Comparison of ENCODE assay signal across 14 cellular contexts in the genomic region with DNA sequence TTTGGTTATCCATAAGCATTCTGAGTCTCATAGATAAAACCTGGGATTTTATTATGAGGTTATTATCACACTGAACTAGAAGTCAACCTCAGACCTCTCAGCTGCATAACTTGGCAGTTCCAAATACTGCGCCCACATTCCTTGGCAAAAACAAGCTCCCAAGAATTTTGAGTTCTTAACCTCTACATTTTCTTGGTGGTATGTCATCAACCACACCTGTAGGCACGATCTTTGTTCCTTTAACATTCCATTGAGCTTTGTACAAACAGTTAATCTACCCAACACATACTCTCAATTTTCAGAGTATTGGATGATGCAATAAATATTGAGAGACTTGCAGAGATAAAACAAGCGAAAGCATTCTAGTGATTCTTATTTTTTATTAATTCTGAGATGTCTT.
DNase-seq lines count a peak whose midpoint lies in the region; ATAC-seq and TF ChIP-seq lines count a peak whose summit lies in the region.
"Had no signal": no experiment of that assay in that cellular context is flagged by ENCODE, and none has a peak within 500 bp of the region (broad histone marks: within the 10 kb centered on the region; RNA-seq: fewer than 3 reads in every experiment).

No MANE protein-coding gene starts in this region.

- TF ChIP-seq EP300 in upper lobe of left lung (IDR thresholded peaks at IDR 0.05), result peak in 1 of 4 donors; percentile 38

- H3K4me3 ChIP-seq in astrocyte of the cerebellum (ENCODE audit: low read depth, low read length) (no peak overlapping the region), upper lobe of left lung (no peak overlapping the region)
- H3K4me3 ChIP-seq: ovary had no signal

- no peaks in the 10 kb centered on the region for H3K27me3 ChIP-seq in upper lobe of left lung
- H3K27me3 ChIP-seq: ovary had no signal

- H3K27ac ChIP-seq in upper lobe of left lung, result peak overlapping the region in 1 of 4 donors; percentile 3
- H3K27ac ChIP-seq: ovary had no signal

- H3K36me3 ChIP-seq in upper lobe of left lung, result no peaks in the 10 kb centered on the region
- H3K36me3 ChIP-seq: ovary had no signal

- peak; percentile 66 to 92 for ATAC-seq in upper lobe of left lung (ENCODE audit: low FRiP score in 2 of 2)
- no peak for ATAC-seq in HG03097 (IDR thresholded peaks at IDR 0.05; ENCODE audit: low FRiP score, unreplicated experiment)
- ATAC-seq: activated CD4-positive, alpha-beta T cell treated with anti-CD3 and anti-CD28 coated beads for 36 hours had no signal

- TF ChIP-seq CTCF in astrocyte of the cerebellum (IDR thresholded peaks at IDR 0.05; ENCODE audit: low read depth, low read length, missing control alignments) (no peak), upper lobe of left lung (IDR thresholded peaks at IDR 0.05) (no peak)

- no peak for TF ChIP-seq POLR2A in upper lobe of left lung (IDR thresholded peaks at IDR 0.05)

- no peaks in the 10 kb centered on the region for H3K9me3 ChIP-seq in upper lobe of left lung
- H3K9me3 ChIP-seq: ovary had no signal

- peaks cover 0 to 9% (median 2%) of the 10 kb centered on the region in 4 donors for H3K4me1 ChIP-seq in upper lobe of left lung

- peak; percentile 69 for DNase-seq in HK-2 (ENCODE audit: unreplicated experiment)
- DNase-seq in astrocyte of the cerebellum (ENCODE audit: low read depth), result peak; percentile 94
- peak; percentile 74 for DNase-seq in islet precursor cell
- DNase-seq in upper lobe of left lung, result peak in 1 of 2 donors; percentile 22
- DNase-seq in NOMO-1 treated with DMSO at 0.1 percent for 48 hours (lab: John Stamatoyannopoulos, UW; ENCODE audit: unreplicated experiment), result no peak
- DNase-seq in NCI-H2107 (lab: John Stamatoyannopoulos, UW), result no peak
- DNase-seq: activated CD4-positive, alpha-beta T cell treated with anti-CD3 and anti-CD28 coated beads for 36 hours; activated gamma-delta T cell treated with Interleukin-2 at 50 U/mL for 16 hours; effector CD4-positive, alpha-beta T cell; H9; NCI-H1694 treated with DMSO at 0.1 percent for 48 hours; ovary; SHP77 treated with DMSO at 0.1 percent for 48 hours had no signal

- in situ Hi-C loops in astrocyte of the cerebellum (cut with HindIII; ENCODE audit: low sequenced_read_pairs), result no loop called here

- 54 to 56% methylated on average over 3 of the region's 3 CpGs for WGBS in upper lobe of left lung, 2 donors

Comparison
In these comparisons a context has a peak if more than half of its experiments do, and no peak if none do; other contexts are left out.
1. DNase-seq: peak in HK-2 (single experiment), astrocyte of the cerebellum (single experiment) and islet precursor cell (single experiment); none in NOMO-1 treated with DMSO at 0.1 percent for 48 hours (single experiment) and NCI-H2107 (single experiment).